ENCODE assay signal across 8 cellular contexts in the genomic region with DNA sequence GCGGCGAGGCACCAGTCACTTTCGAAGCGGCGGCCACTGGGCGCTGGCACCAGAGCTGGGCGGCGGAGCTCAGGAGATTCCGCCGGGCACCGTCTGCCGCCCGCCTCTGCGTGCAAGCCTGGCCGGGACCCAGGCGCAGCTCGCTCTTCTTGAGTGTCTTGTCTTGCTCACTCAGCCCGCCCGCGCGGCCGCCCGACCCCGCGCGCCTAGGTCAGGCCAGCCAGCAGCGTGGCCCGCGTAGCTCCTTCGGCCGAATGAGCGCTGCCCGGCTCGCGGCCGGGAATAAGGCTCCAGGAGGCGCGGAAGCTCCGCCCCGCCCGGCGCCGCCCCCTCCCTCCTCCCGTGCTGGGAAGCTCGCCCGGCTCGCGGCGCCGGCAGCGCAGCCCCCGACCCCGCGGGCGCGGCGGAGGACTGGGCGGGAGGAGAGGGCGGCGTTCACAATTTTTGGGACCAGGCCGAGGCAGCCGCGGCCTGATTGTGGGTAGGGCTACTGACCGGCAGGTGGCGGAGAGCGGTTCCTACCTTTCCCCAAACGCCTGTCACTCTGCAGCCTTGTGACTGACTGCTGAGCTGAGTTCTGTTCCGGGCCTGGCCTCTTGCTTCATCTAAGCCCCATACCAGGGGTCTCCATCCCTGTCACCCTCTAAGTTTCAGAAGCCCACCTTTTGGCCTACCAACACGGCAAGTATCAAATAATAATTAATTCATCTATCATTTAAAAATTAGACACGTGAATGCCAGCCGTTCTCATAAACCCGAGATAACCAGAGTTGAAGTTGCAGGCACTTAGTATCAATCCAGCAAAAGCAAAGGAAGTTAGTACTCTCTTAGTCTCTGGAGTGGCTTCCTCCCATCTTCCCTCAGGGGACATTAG. TPM values are rescaled to one million over a fixed set of nuclear protein-coding genes. Genes with fewer than 3 reads are reported as not detected.
DNase-seq lines count a peak whose midpoint lies in the region; FAIRE-seq and TF ChIP-seq lines count a peak whose summit lies in the region.

A gene with protein sequence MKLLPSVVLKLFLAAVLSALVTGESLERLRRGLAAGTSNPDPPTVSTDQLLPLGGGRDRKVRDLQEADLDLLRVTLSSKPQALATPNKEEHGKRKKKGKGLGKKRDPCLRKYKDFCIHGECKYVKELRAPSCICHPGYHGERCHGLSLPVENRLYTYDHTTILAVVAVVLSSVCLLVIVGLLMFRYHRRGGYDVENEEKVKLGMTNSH (minus strand): TSS at position 256 of the 874 bp plus-strand sequence. CDS start 275 bp downstream, outside the sequence.

- DNase-seq in GM12865 (ENCODE audit: low read depth) (peak; percentile 80), H7 (peak; percentile 98), M059J (ENCODE audit: low read depth) (peak; percentile 75), T follicular helper cell (ENCODE audit: low read depth) (peak; percentile 33), astrocyte (ENCODE audit: low read depth) (peak; percentile 42), right atrium auricular region (ENCODE audit: low spot score) (peak; percentile 83), progenitor cell of endocrine pancreas (ENCODE audit: low spot score, unreplicated experiment) (peak; percentile 77), retina (no peak)

- H3K4me3 ChIP-seq in GM12865 (ENCODE audit: low read depth, low read length) (peak within 1 kb of the TSS; percentile 58), H7 (ENCODE audit: insufficient read depth, low read depth, low read length) (peak within 1 kb of the TSS; percentile 68), astrocyte (ENCODE audit: insufficient read depth, low read depth, low read length) (peak within 1 kb of the TSS; percentile 89), right atrium auricular region (peak within 1 kb of the TSS; percentile 65 to 86)

- H4K20me1 ChIP-seq in astrocyte (ENCODE audit: insufficient read depth, low read length): peaks cover 40% of the 10 kb centered on the region

- peak within 1 kb of the TSS; percentile 58 for H2AFZ ChIP-seq in astrocyte (ENCODE audit: low read depth, low read length)

- H3K36me3 Mint-ChIP-seq in astrocyte (ENCODE audit: low read depth, unreplicated experiment) (peaks cover 26% of the 10 kb centered on the region), progenitor cell of endocrine pancreas (ENCODE audit: insufficient read depth) (no peaks in the 10 kb centered on the region)

- H3K4me1 Mint-ChIP-seq in astrocyte (ENCODE audit: low read depth, unreplicated experiment) (peaks cover 26% of the 10 kb centered on the region), progenitor cell of endocrine pancreas (ENCODE audit: low read depth) (peaks cover 7% of the 10 kb centered on the region)

- H3K27me3 ChIP-seq in H7 (ENCODE audit: control insufficient read depth, insufficient read depth, low read length) (peaks cover 4% of the 10 kb centered on the region), astrocyte (ENCODE audit: insufficient read depth, low read length) (no peaks in the 10 kb centered on the region), right atrium auricular region (no peaks in the 10 kb centered on the region)

- H3K27ac Mint-ChIP-seq in astrocyte (ENCODE audit: unreplicated experiment) (peak within 1 kb of the TSS; percentile 59), progenitor cell of endocrine pancreas (peak within 1 kb of the TSS; percentile 74)

- peak within 1 kb of the TSS; percentile 96 for H3K9ac ChIP-seq in astrocyte (ENCODE audit: low read length)

- H3K27me3 Mint-ChIP-seq in astrocyte (ENCODE audit: low read depth, unreplicated experiment): no peaks in the 10 kb centered on the region
- peaks cover 42% of the 10 kb centered on the region for H3K27me3 Mint-ChIP-seq in progenitor cell of endocrine pancreas

- peak within 1 kb of the TSS; percentile 97 for H3K4me3 Mint-ChIP-seq in astrocyte (ENCODE audit: unreplicated experiment)
- peak within 1 kb of the TSS; percentile 72 for H3K4me3 Mint-ChIP-seq in progenitor cell of endocrine pancreas (ENCODE audit: low read depth)

- FAIRE-seq in astrocyte (lab: Jason Lieb, UNC): no peak

- H3K27ac ChIP-seq in astrocyte (ENCODE audit: low read depth, low read length) (peak within 1 kb of the TSS; percentile 73), right atrium auricular region (peak within 1 kb of the TSS; percentile 91 to 95)

- peaks cover 47% of the 10 kb centered on the region for H3K79me2 ChIP-seq in astrocyte (ENCODE audit: insufficient read depth, low read length)

- TF ChIP-seq CTCF in GM12865 (IDR thresholded peaks at IDR 0.05; ENCODE audit: insufficient read depth, low read depth, low read length, missing control alignments) (peak; percentile 71), astrocyte (IDR thresholded peaks at IDR 0.05; ENCODE audit: insufficient read depth, low read depth, low read length) (peak; percentile 27), right atrium auricular region (IDR thresholded peaks at IDR 0.05) (peak; percentile 23 to 52), progenitor cell of endocrine pancreas (IDR thresholded peaks at IDR 0.05; ENCODE audit: unreplicated experiment) (peak; percentile 72)

- H3K4me2 ChIP-seq in astrocyte (ENCODE audit: low read length): peak within 1 kb of the TSS; percentile 98

- H3K36me3 ChIP-seq in H7 (replicated peaks; ENCODE audit: control insufficient read depth, insufficient read depth, low read length): no peaks in the 10 kb centered on the region; the same call in none of the 2 replicates
- H3K36me3 ChIP-seq in astrocyte (ENCODE audit: insufficient read depth, low read length): peaks cover 12% of the 10 kb centered on the region
- no peaks in the 10 kb centered on the region for H3K36me3 ChIP-seq in right atrium auricular region

- no peaks in the 10 kb centered on the region for H3K9me3 Mint-ChIP-seq in astrocyte (ENCODE audit: unreplicated experiment)
- H3K9me3 Mint-ChIP-seq in progenitor cell of endocrine pancreas (ENCODE audit: low read depth): no peaks in the 10 kb centered on the region

- peaks cover 34% of the 10 kb centered on the region for H3K4me1 ChIP-seq in astrocyte (ENCODE audit: insufficient read depth, low read length)
- peaks cover 0 to 56% of the 10 kb centered on the region in 2 donors for H3K4me1 ChIP-seq in right atrium auricular region

- H3K9me3 ChIP-seq in astrocyte (ENCODE audit: insufficient read depth, low read depth, low read length) (no peaks in the 10 kb centered on the region), right atrium auricular region (no peaks in the 10 kb centered on the region)

RNA-seq across cellular contexts. Expression of the gene that starts here (rescaled TPM):
- 1.6 and 2.3 TPM in 2 replicates for total RNA-seq in H7 (2014; rRNA removed; shearing (Covaris generic))
- 9.2 and 13.8 TPM in 2 replicates for total RNA-seq in M059J (2014; rRNA removed; shearing (Covaris generic))
- 257 and 272 TPM in 2 replicates for total RNA-seq in astrocyte
- 10 to 100 TPM; 32.2 to 60.7 TPM for total RNA-seq in right atrium auricular region
- 0.84 and 1.3 TPM in 2 replicates for total RNA-seq in progenitor cell of endocrine pancreas
